Comparison of ENCODE assay signal across 9 cellular contexts in genomic region chrX:30308263-30309138, GRCh38. TPM values are rescaled to one million over a fixed set of nuclear protein-coding genes. Genes with fewer than 3 reads are reported as not detected.
DNase-seq lines count a peak whose midpoint lies in the region; ATAC-seq and TF ChIP-seq lines count a peak whose summit lies in the region.
"Had no signal": no experiment of that assay in that cellular context is flagged by ENCODE, and none has a peak within 500 bp of the region (broad histone marks: within the 10 kb centered on the region; RNA-seq: fewer than 3 reads in every experiment).

No MANE protein-coding gene starts in this region.

- no peak for TF ChIP-seq POLR2A in vagina (IDR thresholded peaks at IDR 0.05)

- H3K27me3 ChIP-seq in cardiac muscle cell (peaks cover 25% of the 10 kb centered on the region), right atrium auricular region (peaks cover 0 to 6% of the 10 kb centered on the region in 2 donors), SJSA1 (replicated peaks) (no peaks in the 10 kb centered on the region), right cardiac atrium (ENCODE audit: control insufficient read depth, insufficient read depth) (no peaks in the 10 kb centered on the region), vagina (no peaks in the 10 kb centered on the region)

- H3K4me3 ChIP-seq in cardiac muscle cell (peak overlapping the region; percentile 18), right atrium auricular region (peak overlapping the region in 1 of 2 donors; percentile 19), SJSA1 (peak overlapping the region; percentile 42), right cardiac atrium (ENCODE audit: low read length) (no peak overlapping the region), vagina (peak overlapping the region; percentile 30 to 45)

- intact Hi-C loops in right cardiac atrium (cut with DNase I) (no loop called here), vagina (cut with DNase I) (no loop called here)

- H3K36me3 ChIP-seq in cardiac muscle cell (no peaks in the 10 kb centered on the region), right atrium auricular region (no peaks in the 10 kb centered on the region), SJSA1 (no peaks in the 10 kb centered on the region), vagina (no peaks in the 10 kb centered on the region)

- H3K4me1 ChIP-seq in cardiac muscle cell (ENCODE audit: low read depth) (no peaks in the 10 kb centered on the region), right atrium auricular region (peaks cover 0 to 11% of the 10 kb centered on the region in 2 donors), SJSA1 (replicated peaks) (peaks cover 27% of the 10 kb centered on the region), right cardiac atrium (ENCODE audit: control insufficient read depth, insufficient read depth, low read length) (no peaks in the 10 kb centered on the region), vagina (no peaks in the 10 kb centered on the region)

- peak; percentile 16 to 51 for DNase-seq in cardiac muscle cell (ENCODE audit: low read depth in 1 of 2, low spot score in 1 of 2)
- DNase-seq in right atrium auricular region (ENCODE audit: low spot score) = no peak
- peak; percentile 87 to 88 for DNase-seq in SJSA1 (ENCODE audit: low read depth in 1 of 2, low spot score in 2 of 2)
- peak; percentile 11 to 36 (median 33) for DNase-seq in right cardiac atrium
- DNase-seq in vagina (ENCODE audit: extremely low spot score in 2 of 2) = no peak
- DNase-seq in A172 (ENCODE audit: low spot score) = no peak
- DNase-seq in NCI-H2107 (lab: John Stamatoyannopoulos, UW) = no peak
- DNase-seq in LoVo (ENCODE audit: low spot score) = no peak

- H3K27ac ChIP-seq in cardiac muscle cell = no peak overlapping the region
- no peak overlapping the region for H3K27ac ChIP-seq in right atrium auricular region
- H3K27ac ChIP-seq in SJSA1 = peak overlapping the region; percentile 53; the same call in 1 of the 2 replicates
- no peak overlapping the region for H3K27ac ChIP-seq in right cardiac atrium (ENCODE audit: low read length)
- H3K27ac ChIP-seq in vagina = peak overlapping the region; percentile 68

- ATAC-seq in right cardiac atrium = no peak

- peak; percentile 26 for TF ChIP-seq CTCF in cardiac muscle cell (IDR thresholded peaks at IDR 0.05; ENCODE audit: low read depth, low read length)
- no peak for TF ChIP-seq CTCF in right atrium auricular region (IDR thresholded peaks at IDR 0.05)
- no peak for TF ChIP-seq CTCF in vagina (IDR thresholded peaks at IDR 0.05)

- H3K9me3 ChIP-seq in cardiac muscle cell (ENCODE audit: low read depth) (no peaks in the 10 kb centered on the region), right atrium auricular region (no peaks in the 10 kb centered on the region), SJSA1 (replicated peaks) (no peaks in the 10 kb centered on the region), right cardiac atrium (ENCODE audit: control insufficient read depth, low read length) (no peaks in the 10 kb centered on the region), vagina (no peaks in the 10 kb centered on the region)

- WGBS in right cardiac atrium = under 1% methylated on average over 71 of the region's 71 CpGs

RNA-seq across cellular contexts. Expression of gene NR0B1, which starts 0.7 kb away (rescaled TPM):
- total RNA-seq in cardiac muscle cell = 0.42 and 0.54 TPM in 2 replicates
- polyA plus RNA-seq in cardiac muscle cell = 0.30 TPM in 1 of 2 replicates, not detected in the other
- total RNA-seq in right atrium auricular region = not detected
- total RNA-seq in SJSA1 (2014; rRNA removed; shearing (Covaris generic)) = 12.1 and 12.5 TPM in 2 replicates
- not detected for total RNA-seq in right cardiac atrium
- not detected for polyA plus RNA-seq in right cardiac atrium
- total RNA-seq in vagina = 3.2 TPM
- total RNA-seq in A172 (2014; rRNA removed; shearing (Covaris generic)) = not detected in 2 replicates
- total RNA-seq: urinary bladder had no signal
- polyA plus RNA-seq: urinary bladder had no signal

Comparison
In these comparisons a context has a peak if more than half of its experiments do, and no peak if none do; other contexts are left out.
1. DNase-seq: peak in cardiac muscle cell (2 of 2), SJSA1 (2 of 2) and right cardiac atrium (3 of 3); none in right atrium auricular region (single experiment), vagina (0 of 2), A172 (single experiment), NCI-H2107 (single experiment) and LoVo (single experiment).
2. H3K27ac ChIP-seq: peak in SJSA1 (single experiment) and vagina (single experiment); none in cardiac muscle cell (single experiment), right atrium auricular region (0 of 2) and right cardiac atrium (single experiment).